ENCODE assay signal across 1 cellular context in the genomic region with DNA sequence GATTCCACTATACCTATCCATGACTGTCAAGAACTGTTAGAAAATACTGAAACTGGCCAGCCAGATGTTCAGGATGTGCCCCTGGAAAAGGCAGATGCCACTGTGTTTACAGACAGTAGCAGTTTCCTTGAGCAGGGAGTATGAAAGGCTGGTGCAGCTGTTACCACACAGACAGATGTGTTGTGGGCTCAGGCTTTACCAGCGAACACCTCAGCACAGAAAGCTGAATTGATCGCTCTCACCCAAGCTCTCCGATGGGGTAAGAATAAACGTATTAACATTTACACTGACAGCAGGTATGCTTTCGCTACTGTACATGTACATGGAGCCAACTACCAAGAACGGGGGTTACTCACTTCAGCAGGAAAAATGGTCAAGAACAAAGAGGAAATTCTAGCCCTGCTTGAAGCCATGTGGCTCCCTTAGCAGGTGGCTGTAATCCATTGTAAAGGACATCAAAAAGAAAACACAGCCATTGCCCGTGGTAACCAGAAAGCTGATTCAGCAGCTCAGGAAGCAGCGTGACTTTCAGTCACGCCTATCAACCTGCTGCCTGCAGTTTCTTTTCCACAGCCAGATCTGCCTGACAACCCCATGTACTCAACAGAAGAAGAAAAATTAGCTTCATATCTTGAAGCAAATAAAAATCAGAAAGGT.
TF ChIP-seq lines count a peak whose summit lies in the region.

No MANE protein-coding gene starts in this region.

TF ChIP-seq in K562, 482 proteins besides CTCF, POLR2A, EP300 and RAD21:
- TF ChIP-seq C11orf30 (IDR thresholded peaks at IDR 0.05; ENCODE audit: low read depth) (0 out of 2 replicates have a peak, but pooled peaks have one; percentile 15), ATF7 (IDR thresholded peaks at IDR 0.05) (no peak), SMARCB1 (IDR thresholded peaks at IDR 0.05; ENCODE audit: insufficient read length, low read depth) (no peak)
